In genomic region chr3:186624598-186624997, GRCh38 we compare ENCODE assay signal across 8 cellular contexts. TPM values are rescaled to one million over a fixed set of nuclear protein-coding genes. Genes with fewer than 3 reads are reported as not detected.
"Had no signal": no experiment of that assay in that cellular context is flagged by ENCODE, and none has a peak within 500 bp of the region (broad histone marks: within the 10 kb centered on the region; RNA-seq: fewer than 3 reads in every experiment).

No MANE protein-coding gene starts in this region.

- H3K4me3 ChIP-seq: K562 had no signal

- H3K4me1 Mint-ChIP-seq: H9 had no signal

- ATAC-seq: K562 had no signal

- DNase-seq: GOT3, H9, HCEC 1CT, IMR-90, KG1 had no signal

- H3K9me3 Mint-ChIP-seq: H9 had no signal

- FAIRE-seq: H54, K562 had no signal

- H3K27ac Mint-ChIP-seq: H9 had no signal

- H3K4me3 Mint-ChIP-seq: H9 had no signal

- H3K27ac ChIP-seq: HL-60 had no signal

RNA-seq across cellular contexts. Expression of gene AHSG, which starts 11.7 kb away (rescaled TPM):
- total RNA-seq: H9, IMR-90 had no signal
- polyA plus RNA-seq: IMR-90, K562 had no signal

RNA-seq across cellular contexts. Expression of gene FETUB, which starts 15.6 kb away (rescaled TPM):
- total RNA-seq: H9, IMR-90, K562 had no signal
- polyA plus RNA-seq: IMR-90, K562 had no signal

RNA-seq across cellular contexts. Expression of gene HRG, which starts 41.2 kb away (rescaled TPM):
- total RNA-seq: H9, IMR-90, K562 had no signal
- polyA plus RNA-seq: IMR-90, K562 had no signal
